14 cellular contexts compared by ENCODE assay signal in the genomic region with DNA sequence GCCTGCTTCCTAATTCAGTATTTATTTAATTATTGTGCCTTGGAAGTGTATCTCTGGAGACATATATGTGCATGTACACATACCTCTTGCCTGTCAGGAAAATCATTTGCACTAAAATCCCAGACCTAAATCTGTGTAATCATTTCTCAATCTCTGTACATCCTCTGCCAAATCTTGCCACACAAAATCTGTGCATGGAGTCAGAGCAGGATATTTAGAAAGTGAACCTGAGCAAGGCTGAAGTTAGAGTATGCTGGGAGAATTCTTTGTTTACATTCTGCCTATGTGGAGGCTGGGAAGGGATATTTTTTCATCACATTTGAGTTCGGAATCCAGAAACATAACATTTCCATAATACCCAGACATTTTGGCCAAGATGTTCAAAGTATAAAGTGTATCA. TPM values are rescaled to one million over a fixed set of nuclear protein-coding genes. Genes with fewer than 3 reads are reported as not detected.
DNase-seq lines count a peak whose midpoint lies in the region; ATAC-seq, FAIRE-seq and TF ChIP-seq lines count a peak whose summit lies in the region.
"Had no signal": no experiment of that assay in that cellular context is flagged by ENCODE, and none has a peak within 500 bp of the region (broad histone marks: within the 10 kb centered on the region; RNA-seq: fewer than 3 reads in every experiment).

No MANE protein-coding gene starts in this region.

- H3K36me3 Mint-ChIP-seq in activated T-helper 1 cell treated with anti-CD3 and anti-CD28 coated beads, Interleukin-12 subunit alpha, Interleukin-12 subunit beta, Interleukin-2, Interleukin-4 antibody, amounts not matched to agents 30 ng/mL and 10 ng/mL and 1 ng/mL, durations not matched to agents 14 hours and 24 hours and 36 hours (ENCODE audit: low read depth) = peaks cover 80% of the 10 kb centered on the region

- H3K36me3 ChIP-seq in liver (ENCODE audit: control insufficient read depth in 4 of 4, insufficient read depth in 3 of 4, low read depth in 1 of 4, low read length in 3 of 4) (peaks cover 13 to 48% (median 30%) of the 10 kb centered on the region in 4 donors), HepG2 (replicated peaks in 1 of 2; ENCODE audit: control insufficient read depth in 1 of 2, insufficient read depth in 2 of 2, low read length in 2 of 2) (peaks cover 20 to 86% of the 10 kb centered on the region in 2 experiments), osteoblast (ENCODE audit: insufficient read depth, low read length) (peaks cover 88% of the 10 kb centered on the region)

- no TSS peak for BruUV-seq in HepG2 (replicated peaks; lab: Mats Ljungman, UMichigan)

- intact Hi-C loops in HepG2 (cut with micrococcal nuclease; ENCODE audit: unreplicated experiment) = no loop called here
- intact Hi-C loops in activated T-helper 1 cell treated with anti-CD3 and anti-CD28 coated beads, Interleukin-12 subunit alpha, Interleukin-12 subunit beta, Interleukin-2, Interleukin-4 antibody, amounts not matched to agents 30 ng/mL and 10 ng/mL and 1 ng/mL, durations not matched to agents 14 hours and 24 hours and 36 hours (cut with micrococcal nuclease) = no loop called here

- TF ChIP-seq EP300 in HepG2 (IDR thresholded peaks at IDR 0.05; ENCODE audit: low read depth in 2 of 2, low read length in 2 of 2) = no peak
- no peak for TF ChIP-seq EP300 in HepG2 (CRISPR knock-in tag; IDR thresholded peaks at IDR 0.05; ENCODE audit: borderline replicate concordance)

- H3K4me1 ChIP-seq in liver (ENCODE audit: control insufficient read depth in 4 of 4, insufficient read depth in 4 of 4, low read length in 3 of 4) = peaks cover 7 to 30% (median 21%) of the 10 kb centered on the region in 4 donors
- peaks cover 35% of the 10 kb centered on the region for H3K4me1 ChIP-seq in HepG2 (ENCODE audit: insufficient read depth, low read length)
- H3K4me1 ChIP-seq in osteoblast (ENCODE audit: insufficient read depth, low read length) = peaks cover 16% of the 10 kb centered on the region

- DNase-seq in HepG2 (ENCODE audit: low spot score) (no peak), fibroblast of villous mesenchyme (ENCODE audit: low read depth) (peak; percentile 31), osteoblast (ENCODE audit: insufficient read length, low spot score, missing footprints) (no peak)
- DNase-seq in activated T-helper 1 cell treated with anti-CD3 and anti-CD28 coated beads, Interleukin-12 subunit alpha, Interleukin-12 subunit beta, Interleukin-2, Interleukin-4 antibody, amounts not matched to agents 30 ng/mL and 10 ng/mL and 1 ng/mL, durations not matched to agents 14 hours and 24 hours and 36 hours (ENCODE audit: low spot score) = no peak
- DNase-seq: left ventricle myocardium inferior, NCI-H146, nephron progenitor cell, right cardiac atrium had no signal

- TF ChIP-seq CTCF in liver (IDR thresholded peaks at IDR 0.05; ENCODE audit: low read depth, low read length, missing input control) (no peak), HepG2 (CRISPR knock-in tag; IDR thresholded peaks at IDR 0.05) (no peak), fibroblast of villous mesenchyme (IDR thresholded peaks at IDR 0.05; ENCODE audit: insufficient read depth, low read depth, low read length) (no peak), osteoblast (IDR thresholded peaks at IDR 0.05; ENCODE audit: extremely low read depth, low read depth, low read length) (no peak)

- in situ Hi-C loops in HepG2 (cut with HindIII; ENCODE audit: extremely low pct_ligation_motif_present, low pct_unique_long_range_greater_than_20kb) = no loop called here

- H3K27me3 Mint-ChIP-seq in activated T-helper 1 cell treated with anti-CD3 and anti-CD28 coated beads, Interleukin-12 subunit alpha, Interleukin-12 subunit beta, Interleukin-2, Interleukin-4 antibody, amounts not matched to agents 30 ng/mL and 10 ng/mL and 1 ng/mL, durations not matched to agents 14 hours and 24 hours and 36 hours (ENCODE audit: insufficient read depth) = no peaks in the 10 kb centered on the region
- H3K27me3 Mint-ChIP-seq: type B pancreatic cell had no signal

- FAIRE-seq in HepG2 (lab: Jason Lieb, UNC) = no peak

- H3K79me2 ChIP-seq in HepG2 (ENCODE audit: insufficient read depth, low read length) (peaks cover 41% of the 10 kb centered on the region), osteoblast (ENCODE audit: insufficient read depth, low read length) (peaks cover 74% of the 10 kb centered on the region)

- H3K4me2 ChIP-seq in HepG2 (ENCODE audit: low read depth, low read length) = no peak overlapping the region
- H3K4me2 ChIP-seq in osteoblast (ENCODE audit: insufficient read depth, low read length) = no peak overlapping the region
- H3K4me2 ChIP-seq: KMS-11 had no signal

- TF ChIP-seq RAD21 in liver (IDR thresholded peaks at IDR 0.05) (peak in 1 of 2 donors; percentile 15), HepG2 (CRISPR knock-in tag; IDR thresholded peaks at IDR 0.05) (no peak)

- H3K9me3 ChIP-seq in liver (ENCODE audit: control insufficient read depth in 4 of 4, low read length in 3 of 4) = no peaks in the 10 kb centered on the region
- H3K9me3 ChIP-seq in HepG2 (ENCODE audit: low read length) = no peaks in the 10 kb centered on the region
- no peaks in the 10 kb centered on the region for H3K9me3 ChIP-seq in osteoblast (ENCODE audit: low read depth, low read length)
- H3K9me3 ChIP-seq: left ventricle myocardium inferior had no signal

- H3K4me1 Mint-ChIP-seq in activated T-helper 1 cell treated with anti-CD3 and anti-CD28 coated beads, Interleukin-12 subunit alpha, Interleukin-12 subunit beta, Interleukin-2, Interleukin-4 antibody, amounts not matched to agents 30 ng/mL and 10 ng/mL and 1 ng/mL, durations not matched to agents 14 hours and 24 hours and 36 hours (ENCODE audit: low read depth) = peaks cover 87% of the 10 kb centered on the region

- H3K27ac Mint-ChIP-seq in activated T-helper 1 cell treated with anti-CD3 and anti-CD28 coated beads, Interleukin-12 subunit alpha, Interleukin-12 subunit beta, Interleukin-2, Interleukin-4 antibody, amounts not matched to agents 30 ng/mL and 10 ng/mL and 1 ng/mL, durations not matched to agents 14 hours and 24 hours and 36 hours = peak overlapping the region; percentile 32

- H3K27me3 ChIP-seq in liver (ENCODE audit: control insufficient read depth in 4 of 4, insufficient read depth in 4 of 4, low read length in 3 of 4) = no peaks in the 10 kb centered on the region
- H3K27me3 ChIP-seq in HepG2 (ENCODE audit: control insufficient read depth in 1 of 2, insufficient read depth in 2 of 2, low read length in 2 of 2) = no peaks in the 10 kb centered on the region; a peak in 1 of 5 replicates
- no peaks in the 10 kb centered on the region for H3K27me3 ChIP-seq in osteoblast (ENCODE audit: insufficient read depth, low read length)

- POLR2A ChIA-PET in HepG2 (lab: Yijun Ruan, JAX) = interaction anchor here (1.4 kb wide), 1 partner anchor 9 kb away, joined by 3 read pairs; a partner anchor contains a TSS

- no peaks in the 10 kb centered on the region for H3K9me3 Mint-ChIP-seq in activated T-helper 1 cell treated with anti-CD3 and anti-CD28 coated beads, Interleukin-12 subunit alpha, Interleukin-12 subunit beta, Interleukin-2, Interleukin-4 antibody, amounts not matched to agents 30 ng/mL and 10 ng/mL and 1 ng/mL, durations not matched to agents 14 hours and 24 hours and 36 hours
- H3K9me3 Mint-ChIP-seq: nephron progenitor cell, type B pancreatic cell had no signal

- no peak overlapping the region for H2AFZ ChIP-seq in HepG2 (ENCODE audit: low read length)
- H2AFZ ChIP-seq in osteoblast (ENCODE audit: low read length) = no peak overlapping the region

- no peak overlapping the region for H3K4me3 ChIP-seq in liver (ENCODE audit: low read depth in 1 of 3, low read length in 3 of 3)
- no peak overlapping the region for H3K4me3 ChIP-seq in HepG2 (replicated peaks in 1 of 3; ENCODE audit: insufficient read depth in 1 of 3, low read depth in 2 of 3, low read length in 3 of 3)
- H3K4me3 ChIP-seq in fibroblast of villous mesenchyme (ENCODE audit: low read depth, low read length) = no peak overlapping the region
- H3K4me3 ChIP-seq in osteoblast (ENCODE audit: insufficient read depth, low read length) = no peak overlapping the region
- H3K4me3 ChIP-seq: left ventricle myocardium inferior had no signal

- CTCF ChIA-PET in HepG2 (lab: Yijun Ruan, JAX; ENCODE audit: low intra/inter-chr PET ratio, low total read pairs) = no interaction called here

- H3K9ac ChIP-seq in liver (ENCODE audit: low read depth in 1 of 2, low read length in 2 of 2) = no peak overlapping the region
- H3K9ac ChIP-seq in HepG2 (ENCODE audit: insufficient read depth, low read depth, low read length) = no peak overlapping the region
- H3K9ac ChIP-seq: KMS-11 had no signal

- H3K4me3 Mint-ChIP-seq in activated T-helper 1 cell treated with anti-CD3 and anti-CD28 coated beads, Interleukin-12 subunit alpha, Interleukin-12 subunit beta, Interleukin-2, Interleukin-4 antibody, amounts not matched to agents 30 ng/mL and 10 ng/mL and 1 ng/mL, durations not matched to agents 14 hours and 24 hours and 36 hours = no peak overlapping the region
- H3K4me3 Mint-ChIP-seq: nephron progenitor cell had no signal

- no peak for TF ChIP-seq POLR2A in HepG2 (IDR thresholded peaks at IDR 0.05; ENCODE audit: insufficient read depth in 1 of 2, low read depth in 2 of 2, low read length in 2 of 2)

- WGBS in liver = 88% methylated on average over 1 of the region's 1 CpG
- WGBS in HepG2 (ENCODE audit: low lambda C conversion rate) = 97% methylated on average over 1 of the region's 1 CpG

- H4K20me1 ChIP-seq in HepG2 (ENCODE audit: insufficient read depth, low read length) (no peaks in the 10 kb centered on the region), osteoblast (ENCODE audit: insufficient read depth, low read length) (peaks cover under 1% of the 10 kb centered on the region)

- H3K27ac ChIP-seq in liver (ENCODE audit: low read depth in 1 of 2, low read length in 2 of 2) (no peak overlapping the region), HepG2 (ENCODE audit: extremely low read length, insufficient read depth, low read length) (no peak overlapping the region), osteoblast (ENCODE audit: low read depth, low read length) (no peak overlapping the region)
- H3K27ac ChIP-seq: KMS-11, left ventricle myocardium inferior had no signal

- ATAC-seq in HepG2 = no peak
- ATAC-seq in HG03025 (IDR thresholded peaks at IDR 0.05; ENCODE audit: low FRiP score, unreplicated experiment) = no peak
- no peak for ATAC-seq in HG03196 (IDR thresholded peaks at IDR 0.05; ENCODE audit: unreplicated experiment)
- no peak for ATAC-seq in HG02798 (IDR thresholded peaks at IDR 0.05; ENCODE audit: poor library complexity, unreplicated experiment)
- ATAC-seq: right cardiac atrium had no signal

RNA-seq across cellular contexts. Expression of a gene that starts 9.3 kb away (rescaled TPM):
- total RNA-seq in liver (100 to 1,000 TPM; 104 to 140 TPM), HepG2 (2016; rRNA removed; fragmentation: Illumina TruSeq; extraction: Trizol) (454 and 733 TPM in 2 replicates), fibroblast of villous mesenchyme (220 and 278 TPM in 2 replicates), osteoblast (203 and 204 TPM in 2 replicates)
- polyA plus RNA-seq in liver (10 to 100 TPM; 63.7 to 65.4 TPM), HepG2 (2011; rRNA removed) (215 and 264 TPM in 2 replicates)
- 40.2 and 45.7 TPM in 2 replicates for total RNA-seq in HepG2 (2016; cell fraction: cytosol; rRNA removed; fragmentation: Illumina TruSeq; extraction: Trizol; ENCODE audit: low read depth)
- total RNA-seq in HepG2 (2016; cell fraction: insoluble cytoplasmic fraction; rRNA removed; fragmentation: Illumina TruSeq; extraction: Trizol) = 445 and 739 TPM in 2 replicates
- 92.3 and 106 TPM in 2 replicates for total RNA-seq in HepG2 (2016; cell fraction: membrane; rRNA removed; fragmentation: Illumina TruSeq; extraction: Trizol)
- total RNA-seq in HepG2 (2016; cell fraction: nucleus; rRNA removed; fragmentation: Illumina TruSeq; extraction: Trizol) = 346 and 369 TPM in 2 replicates
- polyA plus RNA-seq in HepG2 (2011; cell fraction: cytosol; rRNA removed) = 129 and 152 TPM in 2 replicates
- polyA plus RNA-seq in HepG2 (2011; cell fraction: nucleus; rRNA removed) = 61.2 and 69.5 TPM in 2 replicates
- polyA plus RNA-seq in HepG2 (2012) = 143 and 176 TPM in 2 replicates
- polyA plus RNA-seq in HepG2 (2016; cell fraction: cytosol; fragmentation: Illumina TruSeq; extraction: Trizol; ENCODE audit: low read depth) = 21.5 and 24.7 TPM in 2 replicates
- polyA plus RNA-seq in HepG2 (2016; cell fraction: insoluble cytoplasmic fraction; fragmentation: Illumina TruSeq; extraction: Trizol; ENCODE audit: low read depth) = 503 and 513 TPM in 2 replicates
- 41.2 and 52.0 TPM in 2 replicates for polyA plus RNA-seq in HepG2 (2016; cell fraction: membrane; fragmentation: Illumina TruSeq; extraction: Trizol; ENCODE audit: low read depth)
- polyA plus RNA-seq in HepG2 (2016; cell fraction: nucleus; fragmentation: Illumina TruSeq; extraction: Trizol; ENCODE audit: insufficient read depth, low read depth) = 228 and 232 TPM in 2 replicates
- 569 and 652 TPM in 2 replicates for polyA minus RNA-seq in HepG2 (2011; rRNA and poly(A)+ RNA removed; ENCODE audit: low replicate concordance)
- 159 and 172 TPM in 2 replicates for polyA minus RNA-seq in HepG2 (2011; cell fraction: cytosol; rRNA and poly(A)+ RNA removed)
- 290 and 331 TPM in 2 replicates for polyA minus RNA-seq in HepG2 (2011; cell fraction: nucleus; rRNA and poly(A)+ RNA removed)
- 430 and 484 TPM in 2 replicates for total RNA-seq in activated T-helper 1 cell treated with anti-CD3 and anti-CD28 coated beads, Interleukin-12 subunit alpha, Interleukin-12 subunit beta, Interleukin-2, Interleukin-4 antibody, amounts not matched to agents 30 ng/mL and 10 ng/mL and 1 ng/mL, durations not matched to agents 14 hours and 24 hours and 36 hours

RNA-seq across cellular contexts. Expression of a gene that starts 36.8 kb away (rescaled TPM):
- total RNA-seq in liver = 1 to 10 TPM in 1 of 2 donors, under 1 TPM in 1; 0.75 to 1.9 TPM
- polyA plus RNA-seq in liver = under 1 TPM; 0.42 to 0.85 TPM
- total RNA-seq in HepG2 (2016; rRNA removed; fragmentation: Illumina TruSeq; extraction: Trizol) = 4.3 and 4.5 TPM in 2 replicates
- 1.1 and 1.2 TPM in 2 replicates for total RNA-seq in HepG2 (2016; cell fraction: cytosol; rRNA removed; fragmentation: Illumina TruSeq; extraction: Trizol; ENCODE audit: low read depth)
- total RNA-seq in HepG2 (2016; cell fraction: insoluble cytoplasmic fraction; rRNA removed; fragmentation: Illumina TruSeq; extraction: Trizol) = 4.0 and 5.3 TPM in 2 replicates
- total RNA-seq in HepG2 (2016; cell fraction: membrane; rRNA removed; fragmentation: Illumina TruSeq; extraction: Trizol) = 3.7 and 4.4 TPM in 2 replicates
- total RNA-seq in HepG2 (2016; cell fraction: nucleus; rRNA removed; fragmentation: Illumina TruSeq; extraction: Trizol) = 3.6 TPM in 2 replicates
- 1.5 and 2.1 TPM in 2 replicates for polyA plus RNA-seq in HepG2 (2011; rRNA removed)
- 1.5 and 2.6 TPM in 2 replicates for polyA plus RNA-seq in HepG2 (2011; cell fraction: cytosol; rRNA removed)
- 0.71 and 0.80 TPM in 2 replicates for polyA plus RNA-seq in HepG2 (2011; cell fraction: nucleus; rRNA removed)
- polyA plus RNA-seq in HepG2 (2012) = 5.4 and 6.9 TPM in 2 replicates
- 0.60 and 0.85 TPM in 2 replicates for polyA plus RNA-seq in HepG2 (2016; cell fraction: cytosol; fragmentation: Illumina TruSeq; extraction: Trizol; ENCODE audit: low read depth)
- polyA plus RNA-seq in HepG2 (2016; cell fraction: insoluble cytoplasmic fraction; fragmentation: Illumina TruSeq; extraction: Trizol; ENCODE audit: low read depth) = 2.9 and 4.2 TPM in 2 replicates
- polyA plus RNA-seq in HepG2 (2016; cell fraction: membrane; fragmentation: Illumina TruSeq; extraction: Trizol; ENCODE audit: low read depth) = 1.7 and 1.8 TPM in 2 replicates
- 5.0 and 6.2 TPM in 2 replicates for polyA plus RNA-seq in HepG2 (2016; cell fraction: nucleus; fragmentation: Illumina TruSeq; extraction: Trizol; ENCODE audit: insufficient read depth, low read depth)
- polyA minus RNA-seq in HepG2 (2011; rRNA and poly(A)+ RNA removed; ENCODE audit: low replicate concordance) = 6.2 TPM in 1 of 2 replicates, not detected in the other
- 2.0 and 2.7 TPM in 2 replicates for polyA minus RNA-seq in HepG2 (2011; cell fraction: cytosol; rRNA and poly(A)+ RNA removed)
- polyA minus RNA-seq in HepG2 (2011; cell fraction: nucleus; rRNA and poly(A)+ RNA removed) = 1.4 and 2.6 TPM in 2 replicates
- total RNA-seq in activated T-helper 1 cell treated with anti-CD3 and anti-CD28 coated beads, Interleukin-12 subunit alpha, Interleukin-12 subunit beta, Interleukin-2, Interleukin-4 antibody, amounts not matched to agents 30 ng/mL and 10 ng/mL and 1 ng/mL, durations not matched to agents 14 hours and 24 hours and 36 hours = 0.93 and 2.2 TPM in 2 replicates
- total RNA-seq in fibroblast of villous mesenchyme = 0.32 and 0.43 TPM in 2 replicates
- total RNA-seq in osteoblast = 0.36 and 0.88 TPM in 2 replicates

RNA-seq across cellular contexts. Expression of a gene that starts 36.9 kb away (rescaled TPM):
- 100 to 1,000 TPM in 1 of 2 donors, 10 to 100 TPM in 1; 67.5 to 152 TPM for total RNA-seq in liver
- 10 to 100 TPM; 31.8 to 63.5 TPM for polyA plus RNA-seq in liver
- total RNA-seq in HepG2 (2016; rRNA removed; fragmentation: Illumina TruSeq; extraction: Trizol) = 151 and 181 TPM in 2 replicates
- 20.8 and 20.9 TPM in 2 replicates for total RNA-seq in HepG2 (2016; cell fraction: cytosol; rRNA removed; fragmentation: Illumina TruSeq; extraction: Trizol; ENCODE audit: low read depth)
- total RNA-seq in HepG2 (2016; cell fraction: insoluble cytoplasmic fraction; rRNA removed; fragmentation: Illumina TruSeq; extraction: Trizol) = 143 and 194 TPM in 2 replicates
- 32.3 and 33.6 TPM in 2 replicates for total RNA-seq in HepG2 (2016; cell fraction: membrane; rRNA removed; fragmentation: Illumina TruSeq; extraction: Trizol)
- 129 and 136 TPM in 2 replicates for total RNA-seq in HepG2 (2016; cell fraction: nucleus; rRNA removed; fragmentation: Illumina TruSeq; extraction: Trizol)
- 153 and 175 TPM in 2 replicates for polyA plus RNA-seq in HepG2 (2011; rRNA removed)
- 103 and 140 TPM in 2 replicates for polyA plus RNA-seq in HepG2 (2011; cell fraction: cytosol; rRNA removed)
- 97.8 and 111 TPM in 2 replicates for polyA plus RNA-seq in HepG2 (2011; cell fraction: nucleus; rRNA removed)
- 154 and 170 TPM in 2 replicates for polyA plus RNA-seq in HepG2 (2012)
- polyA plus RNA-seq in HepG2 (2016; cell fraction: cytosol; fragmentation: Illumina TruSeq; extraction: Trizol; ENCODE audit: low read depth) = 10.8 and 11.0 TPM in 2 replicates
- polyA plus RNA-seq in HepG2 (2016; cell fraction: insoluble cytoplasmic fraction; fragmentation: Illumina TruSeq; extraction: Trizol; ENCODE audit: low read depth) = 162 and 177 TPM in 2 replicates
- polyA plus RNA-seq in HepG2 (2016; cell fraction: membrane; fragmentation: Illumina TruSeq; extraction: Trizol; ENCODE audit: low read depth) = 19.7 and 20.5 TPM in 2 replicates
- polyA plus RNA-seq in HepG2 (2016; cell fraction: nucleus; fragmentation: Illumina TruSeq; extraction: Trizol; ENCODE audit: insufficient read depth, low read depth) = 75.4 and 82.9 TPM in 2 replicates
- polyA minus RNA-seq in HepG2 (2011; rRNA and poly(A)+ RNA removed; ENCODE audit: low replicate concordance) = 5.0 and 112 TPM in 2 replicates
- 52.5 and 73.0 TPM in 2 replicates for polyA minus RNA-seq in HepG2 (2011; cell fraction: cytosol; rRNA and poly(A)+ RNA removed)
- 221 and 291 TPM in 2 replicates for polyA minus RNA-seq in HepG2 (2011; cell fraction: nucleus; rRNA and poly(A)+ RNA removed)
- total RNA-seq in activated T-helper 1 cell treated with anti-CD3 and anti-CD28 coated beads, Interleukin-12 subunit alpha, Interleukin-12 subunit beta, Interleukin-2, Interleukin-4 antibody, amounts not matched to agents 30 ng/mL and 10 ng/mL and 1 ng/mL, durations not matched to agents 14 hours and 24 hours and 36 hours = 14.0 and 17.6 TPM in 2 replicates
- total RNA-seq in fibroblast of villous mesenchyme = 9.9 and 12.6 TPM in 2 replicates
- 9.7 and 10.1 TPM in 2 replicates for total RNA-seq in osteoblast
